In the genomic region with DNA sequence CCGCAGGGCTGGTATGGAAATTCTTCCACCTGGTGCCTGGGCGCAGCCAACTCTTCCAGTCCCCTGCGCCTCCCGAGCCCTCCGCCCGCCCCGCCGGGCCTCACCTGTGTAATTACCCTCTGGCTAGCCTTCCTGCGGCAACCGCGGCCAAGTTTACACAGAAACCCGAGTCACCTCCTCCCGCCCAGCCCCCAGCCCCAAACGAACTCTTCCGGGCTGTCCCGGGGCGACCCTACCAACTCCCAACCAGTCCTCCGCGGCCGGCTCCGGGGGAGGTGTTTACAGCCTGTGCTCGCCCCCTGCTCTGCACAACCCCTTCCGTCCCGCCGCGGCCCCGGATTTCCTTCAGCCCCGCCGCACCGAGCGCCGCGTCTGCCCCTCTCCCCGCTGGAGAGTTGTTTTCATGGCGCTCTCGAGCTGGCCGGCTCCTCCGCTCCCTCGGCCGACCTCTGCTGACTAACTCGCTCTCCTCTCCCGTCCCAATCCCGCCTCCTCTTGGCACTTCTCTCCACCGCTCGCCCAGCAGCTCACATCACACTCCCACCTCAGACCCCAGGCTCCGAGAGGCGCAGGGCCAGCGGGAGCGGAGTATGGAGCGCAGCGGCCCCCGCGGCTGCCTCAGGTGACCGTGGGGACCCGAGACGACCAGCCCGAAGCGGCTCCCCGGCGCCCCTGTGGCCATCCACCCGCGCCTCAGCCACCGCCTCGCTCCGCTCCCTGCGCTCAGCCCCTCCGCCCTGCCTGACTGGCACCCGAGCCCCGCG, we compare ENCODE assay signal across 8 cellular contexts. TPM values are rescaled to one million over a fixed set of nuclear protein-coding genes. Genes with fewer than 3 reads are reported as not detected.
DNase-seq lines count a peak whose midpoint lies in the region; ATAC-seq and TF ChIP-seq lines count a peak whose summit lies in the region.

No MANE protein-coding gene starts in this region.

- no peaks in the 10 kb centered on the region for H3K4me1 ChIP-seq in iPS DF 6.9 (ENCODE audit: control insufficient read depth, insufficient read depth, low read length)
- H3K4me1 ChIP-seq in sigmoid colon = peaks cover 0 to 52% (median 41%) of the 10 kb centered on the region in 4 donors

- peak overlapping the region; percentile 83 for H3K4me3 ChIP-seq in Jurkat, Clone E6-1 (ENCODE audit: low read length)
- peak overlapping the region; percentile 81 for H3K4me3 ChIP-seq in astrocyte of the cerebellum (ENCODE audit: low read depth, low read length)
- peak overlapping the region; percentile 90 for H3K4me3 ChIP-seq in iPS DF 6.9 (ENCODE audit: low read length)
- peak overlapping the region; percentile 66 to 98 (median 93) for H3K4me3 ChIP-seq in sigmoid colon

- TF ChIP-seq EP300 in sigmoid colon (IDR thresholded peaks at IDR 0.05) = peak in 1 of 4 donors; percentile 10

- H3K9me3 ChIP-seq in iPS DF 6.9 (ENCODE audit: control insufficient read depth, insufficient read depth, low read length) (no peaks in the 10 kb centered on the region), sigmoid colon (no peaks in the 10 kb centered on the region)

- no CpG with 5 or more reads among the region's 70 CpGs for WGBS in iPS DF 6.9 (ENCODE audit: insufficient coverage, insufficient read length)
- 1% methylated on average over 70 of the region's 70 CpGs for WGBS in sigmoid colon, 2 donors

- TF ChIP-seq POLR2A in sigmoid colon (IDR thresholded peaks at IDR 0.05) = no peak

- DNase-seq in DMS53 treated with DMSO at 0.1 percent for 48 hours (lab: John Stamatoyannopoulos, UW; ENCODE audit: unreplicated experiment) (peak; percentile 50), T-helper 22 cell (ENCODE audit: low read depth) (peak; percentile 67), astrocyte of the cerebellum (ENCODE audit: low read depth) (no peak), iPS DF 6.9 (ENCODE audit: low read depth, low spot score) (peak; percentile 7), sigmoid colon (peak; percentile 87), NCI-H2107 (lab: John Stamatoyannopoulos, UW) (no peak)
- no peak for DNase-seq in Jurkat, Clone E6-1 (ENCODE audit: low read depth, low spot score)

- intact Hi-C loops in sigmoid colon (cut with DNase I) = loop anchor here (1.0 to 2.0 kb wide), 3 partner anchors 26 to 150 kb away; partner anchors contain the start of gene MYO5A

- in situ Hi-C loops in astrocyte of the cerebellum (cut with HindIII; ENCODE audit: low sequenced_read_pairs) = no loop called here

- no peaks in the 10 kb centered on the region for H3K36me3 ChIP-seq in iPS DF 6.9 (ENCODE audit: control insufficient read depth, insufficient read depth, low read length)
- H3K36me3 ChIP-seq in sigmoid colon = peaks cover 0 to 32% (median 5%) of the 10 kb centered on the region in 4 donors

- TF ChIP-seq CTCF in astrocyte of the cerebellum (IDR thresholded peaks at IDR 0.05; ENCODE audit: low read depth, low read length, missing control alignments) (no peak), sigmoid colon (IDR thresholded peaks at IDR 0.05) (no peak)

- no peak overlapping the region for H3K27ac ChIP-seq in iPS DF 6.9 (ENCODE audit: low read length)
- peak overlapping the region; percentile 89 to 100 (median 98) for H3K27ac ChIP-seq in sigmoid colon

- peak; percentile 14 for ATAC-seq in GM21576 (IDR thresholded peaks at IDR 0.05; ENCODE audit: unreplicated experiment)

- no peaks in the 10 kb centered on the region for H3K27me3 ChIP-seq in iPS DF 6.9 (ENCODE audit: control insufficient read depth, insufficient read depth, low read length)
- no peaks in the 10 kb centered on the region for H3K27me3 ChIP-seq in sigmoid colon

RNA-seq across cellular contexts. Expression of gene ATOSA, which starts 0.5 kb away (rescaled TPM):
- 7.5 TPM for polyA plus RNA-seq in Jurkat, Clone E6-1 (2012; ENCODE audit: insufficient read depth, insufficient read length)
- total RNA-seq in sigmoid colon = 10 to 100 TPM; 50.1 to 90.3 (median 82.2) TPM
- 10 to 100 TPM; 21.0 to 26.1 (median 25.5) TPM for polyA plus RNA-seq in sigmoid colon

Comparison
In these comparisons a context has a peak if more than half of its experiments do, and no peak if none do; other contexts are left out.
1. DNase-seq: peak in DMS53 treated with DMSO at 0.1 percent for 48 hours (single experiment), T-helper 22 cell (single experiment), iPS DF 6.9 (single experiment) and sigmoid colon (single experiment); none in Jurkat, Clone E6-1 (single experiment), astrocyte of the cerebellum (single experiment) and NCI-H2107 (single experiment).
2. Peak in every context shown above with its lines, with median percentiles within 50 percentile points of each other: H3K4me3 ChIP-seq.